Comparison of ENCODE assay signal across 7 cellular contexts in genomic region chr4:80073362-80074008, GRCh38. TPM values are rescaled to one million over a fixed set of nuclear protein-coding genes. Genes with fewer than 3 reads are reported as not detected.
A peak's percentile ranks its signal among the peaks of the same experiment; 100 is the strongest.
DNase-seq lines count a peak whose midpoint lies in the region; ATAC-seq and TF ChIP-seq lines count a peak whose summit lies in the region.

No MANE protein-coding gene starts in this region.

- H3K4me3 ChIP-seq in colonic mucosa, result peak overlapping the region; percentile 87

- no peaks in the 10 kb centered on the region for H3K4me1 ChIP-seq in colonic mucosa

- peaks cover 1% of the 10 kb centered on the region for H3K36me3 ChIP-seq in colonic mucosa

- H3K27me3 ChIP-seq in colonic mucosa, result no peaks in the 10 kb centered on the region

- H3K9me3 ChIP-seq in colonic mucosa, result no peaks in the 10 kb centered on the region

- intact Hi-C loops in colonic mucosa (cut with DNase I), result no loop called here

- H3K27ac ChIP-seq in colonic mucosa, result peak overlapping the region; percentile 98

- DNase-seq in OCI-M2 (lab: John Stamatoyannopoulos, UW; ENCODE audit: unreplicated experiment), result peak; percentile 16
- no peak for DNase-seq in colonic mucosa
- DNase-seq in naive B cell, result peak; percentile 81
- no peak for DNase-seq in NCI-H146 treated with DMSO at 0.1 percent for 48 hours (lab: John Stamatoyannopoulos, UW; ENCODE audit: unreplicated experiment)
- no peak for DNase-seq in AG20443 (ENCODE audit: low spot score)

- H3K27ac Mint-ChIP-seq in naive B cell, result peak overlapping the region; percentile 97 to 100 (median 98)

- peak overlapping the region; percentile 85 to 94 for H3K9ac ChIP-seq in colonic mucosa (ENCODE audit: low read depth in 2 of 2, low read length in 2 of 2)

- peak; percentile 41 for ATAC-seq in GM18873 (IDR thresholded peaks at IDR 0.05; ENCODE audit: low FRiP score, unreplicated experiment)
- peak; percentile 51 for ATAC-seq in HG02840 (IDR thresholded peaks at IDR 0.05; ENCODE audit: low FRiP score, unreplicated experiment)
- ATAC-seq in naive B cell (ENCODE audit: low read depth in 2 of 2), result peak; percentile 66 to 68

- no peak for TF ChIP-seq CTCF in colonic mucosa (IDR thresholded peaks at IDR 0.05)

- H3K27me3 Mint-ChIP-seq in naive B cell, result peaks cover 5 to 8% (median 7%) of the 10 kb centered on the region in 3 donors

- H3K4me3 Mint-ChIP-seq in naive B cell, result peak overlapping the region; percentile 93 to 100 (median 98)

- H3K9me3 Mint-ChIP-seq in naive B cell, result no peaks in the 10 kb centered on the region

- peaks cover 24 to 45% (median 37%) of the 10 kb centered on the region in 3 donors for H3K4me1 Mint-ChIP-seq in naive B cell

- peaks cover 0 to 4% of the 10 kb centered on the region in 2 donors for H3K36me3 Mint-ChIP-seq in naive B cell

RNA-seq across cellular contexts. Expression of gene ANTXR2, which starts 0.5 kb away (rescaled TPM):
- total RNA-seq in colonic mucosa, result 100 to 1,000 TPM in 1 of 2 donors, 10 to 100 TPM in 1; 47.4 to 121 TPM
- 10 to 100 TPM; 30.6 to 66.9 (median 51.0) TPM for polyA plus RNA-seq in naive B cell (ENCODE audit: low read depth in 6 of 6)

Comparison
In these comparisons a context has a peak if more than half of its experiments do, and no peak if none do; other contexts are left out.
1. DNase-seq: peak in OCI-M2 (single experiment) and naive B cell (single experiment); none in colonic mucosa (single experiment), NCI-H146 treated with DMSO at 0.1 percent for 48 hours (single experiment) and AG20443 (single experiment).
2. Peak in every context shown above with its lines, with median percentiles within 50 percentile points of each other: ATAC-seq.